Comparison of ENCODE assay signal across 10 cellular contexts in the genomic region with DNA sequence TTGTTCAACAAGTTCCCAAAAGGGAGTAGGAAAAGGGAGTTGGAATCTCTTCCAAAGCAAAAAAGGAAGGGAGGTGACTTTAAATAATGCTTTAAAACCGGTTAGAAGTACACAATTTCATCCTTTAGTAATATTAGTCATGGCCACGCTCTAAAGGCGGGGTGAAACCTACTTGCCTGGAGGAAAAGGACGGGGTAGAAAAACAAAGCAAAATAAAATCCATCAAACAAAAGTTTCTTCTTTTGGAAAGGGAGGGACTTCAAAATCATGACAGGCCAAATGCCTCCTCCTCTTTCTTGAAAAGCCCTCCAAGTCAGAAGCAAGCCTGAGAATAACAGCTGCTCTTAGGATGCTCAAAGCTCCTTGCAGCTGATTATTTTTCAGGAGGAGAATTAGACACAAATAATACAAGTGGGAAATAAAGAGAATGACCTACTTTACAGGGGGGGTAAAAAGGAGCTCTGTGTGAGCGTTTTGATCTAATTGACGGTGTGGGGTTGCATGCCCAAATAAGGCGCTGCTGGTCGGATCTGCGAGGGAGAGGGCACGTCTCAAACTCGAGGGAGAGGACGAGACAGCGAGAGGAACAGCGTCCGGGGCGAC. TPM values are rescaled to one million over a fixed set of nuclear protein-coding genes. Genes with fewer than 3 reads are reported as not detected.
DNase-seq lines count a peak whose midpoint lies in the region; ATAC-seq and TF ChIP-seq lines count a peak whose summit lies in the region.
"Had no signal": no experiment of that assay in that cellular context is flagged by ENCODE, and none has a peak within 500 bp of the region (broad histone marks: within the 10 kb centered on the region; RNA-seq: fewer than 3 reads in every experiment).

No MANE protein-coding gene starts in this region.

- no peaks in the 10 kb centered on the region for H3K9me3 Mint-ChIP-seq in activated T-helper 2 cell treated with anti-CD3 and anti-CD28 coated beads, Interferon-gamma antibody, Interleukin-2, Interleukin-4, amounts not matched to agents 10 μg/mL and 5 μg/mL and 100 μg/mL, durations not matched to agents 14 hours and 24 hours and 36 hours
- H3K9me3 Mint-ChIP-seq in progenitor cell of endocrine pancreas (ENCODE audit: low read depth) = no peaks in the 10 kb centered on the region

- H3K27me3 Mint-ChIP-seq in activated T-helper 2 cell treated with anti-CD3 and anti-CD28 coated beads, Interferon-gamma antibody, Interleukin-2, Interleukin-4, amounts not matched to agents 10 μg/mL and 5 μg/mL and 100 μg/mL, durations not matched to agents 14 hours and 24 hours and 36 hours (ENCODE audit: low read depth) = peaks cover 40% of the 10 kb centered on the region
- H3K27me3 Mint-ChIP-seq in progenitor cell of endocrine pancreas = peaks cover 72% of the 10 kb centered on the region

- DNase-seq in ELR (ENCODE audit: low read depth) = peak; percentile 53
- DNase-seq in activated T-helper 2 cell treated with anti-CD3 and anti-CD28 coated beads, Interferon-gamma antibody, Interleukin-2, Interleukin-4, amounts not matched to agents 10 μg/mL and 5 μg/mL and 100 μg/mL, durations not matched to agents 14 hours and 24 hours and 36 hours (ENCODE audit: low spot score) = no peak
- DNase-seq in Right ventricle myocardium superior = no peak
- no peak for DNase-seq in progenitor cell of endocrine pancreas (ENCODE audit: low spot score, unreplicated experiment)
- DNase-seq in stimulated activated CD4-positive, alpha-beta T cell treated with anti-CD3 and anti-CD28 coated beads, Interleukin-2, amount 100 ng/mL, for 48 hours = no peak
- no peak for DNase-seq in NCI-H2171 treated with DMSO at 0.1 percent for 48 hours (lab: John Stamatoyannopoulos, UW)
- DNase-seq: cortex of kidney, NCI-H1048 had no signal

- peak overlapping the region; percentile 70 for H3K4me3 Mint-ChIP-seq in activated T-helper 2 cell treated with anti-CD3 and anti-CD28 coated beads, Interferon-gamma antibody, Interleukin-2, Interleukin-4, amounts not matched to agents 10 μg/mL and 5 μg/mL and 100 μg/mL, durations not matched to agents 14 hours and 24 hours and 36 hours (ENCODE audit: low read depth)
- H3K4me3 Mint-ChIP-seq in progenitor cell of endocrine pancreas (ENCODE audit: low read depth) = peak overlapping the region; percentile 69

- TF ChIP-seq CTCF in progenitor cell of endocrine pancreas (IDR thresholded peaks at IDR 0.05; ENCODE audit: unreplicated experiment) = no peak

- peaks cover 25% of the 10 kb centered on the region for H3K4me1 Mint-ChIP-seq in activated T-helper 2 cell treated with anti-CD3 and anti-CD28 coated beads, Interferon-gamma antibody, Interleukin-2, Interleukin-4, amounts not matched to agents 10 μg/mL and 5 μg/mL and 100 μg/mL, durations not matched to agents 14 hours and 24 hours and 36 hours (ENCODE audit: low read depth)
- H3K4me1 Mint-ChIP-seq in progenitor cell of endocrine pancreas (ENCODE audit: low read depth) = peaks cover 3% of the 10 kb centered on the region

- ATAC-seq in Right ventricle myocardium superior (ENCODE audit: poor library complexity) (peak; percentile 4), HG03097 (IDR thresholded peaks at IDR 0.05; ENCODE audit: low FRiP score, unreplicated experiment) (no peak), HG03342 (IDR thresholded peaks at IDR 0.05; ENCODE audit: unreplicated experiment) (no peak)

- H3K36me3 Mint-ChIP-seq in activated T-helper 2 cell treated with anti-CD3 and anti-CD28 coated beads, Interferon-gamma antibody, Interleukin-2, Interleukin-4, amounts not matched to agents 10 μg/mL and 5 μg/mL and 100 μg/mL, durations not matched to agents 14 hours and 24 hours and 36 hours (ENCODE audit: low read depth) = no peaks in the 10 kb centered on the region
- no peaks in the 10 kb centered on the region for H3K36me3 Mint-ChIP-seq in progenitor cell of endocrine pancreas (ENCODE audit: insufficient read depth)

- intact Hi-C loops in activated T-helper 2 cell treated with anti-CD3 and anti-CD28 coated beads, Interferon-gamma antibody, Interleukin-2, Interleukin-4, amounts not matched to agents 10 μg/mL and 5 μg/mL and 100 μg/mL, durations not matched to agents 14 hours and 24 hours and 36 hours (cut with micrococcal nuclease) = loop anchor here (5.0 to 10.0 kb wide), 3 partner anchors 183 to 233 kb away; a partner anchor contains a TSS
- intact Hi-C loops in Right ventricle myocardium superior (cut with DNase I) = no loop called here

- peak overlapping the region; percentile 45 for H3K27ac Mint-ChIP-seq in activated T-helper 2 cell treated with anti-CD3 and anti-CD28 coated beads, Interferon-gamma antibody, Interleukin-2, Interleukin-4, amounts not matched to agents 10 μg/mL and 5 μg/mL and 100 μg/mL, durations not matched to agents 14 hours and 24 hours and 36 hours
- H3K27ac Mint-ChIP-seq in progenitor cell of endocrine pancreas = no peak overlapping the region

RNA-seq across cellular contexts. Expression of a gene that starts 1.8 kb away (rescaled TPM):
- 4.2 and 5.6 TPM in 2 replicates for total RNA-seq in activated T-helper 2 cell treated with anti-CD3 and anti-CD28 coated beads, Interferon-gamma antibody, Interleukin-2, Interleukin-4, amounts not matched to agents 10 μg/mL and 5 μg/mL and 100 μg/mL, durations not matched to agents 14 hours and 24 hours and 36 hours
- total RNA-seq in Right ventricle myocardium superior = 38.0 TPM
- 0.84 and 1.00 TPM in 2 replicates for total RNA-seq in progenitor cell of endocrine pancreas
